Comparison of ENCODE assay signal across 18 cellular contexts in the genomic region with DNA sequence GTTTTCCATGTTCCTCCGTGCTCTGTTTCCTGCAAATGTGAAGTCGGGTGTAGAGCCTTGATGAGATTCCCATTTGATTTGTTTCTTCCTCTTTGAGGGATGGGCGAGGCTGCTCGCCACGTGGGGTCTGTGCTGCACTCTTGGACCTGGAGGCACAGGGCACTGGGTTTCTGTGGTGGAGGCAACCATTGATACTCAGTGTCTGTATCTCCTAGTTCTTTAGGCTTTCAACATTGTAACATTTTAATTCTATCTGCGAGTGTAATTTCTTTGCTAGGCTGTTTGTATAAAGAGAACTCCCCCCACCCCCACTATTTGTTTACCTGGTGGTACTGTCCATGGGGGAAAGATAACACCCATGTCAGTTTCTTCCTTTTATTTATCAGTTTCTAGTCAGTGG. TPM values are rescaled to one million over a fixed set of nuclear protein-coding genes. Genes with fewer than 3 reads are reported as not detected.
A peak's percentile ranks its signal among the peaks of the same experiment; 100 is the strongest.
DNase-seq lines count a peak whose midpoint lies in the region; ATAC-seq, FAIRE-seq and TF ChIP-seq lines count a peak whose summit lies in the region.
"Had no signal": no experiment of that assay in that cellular context is flagged by ENCODE, and none has a peak within 500 bp of the region (broad histone marks: within the 10 kb centered on the region; RNA-seq: fewer than 3 reads in every experiment).

No MANE protein-coding gene starts in this region.

- POLR2A ChIA-PET in K562 (lab: Yijun Ruan, JAX), result no interaction called here

- H3K27ac Mint-ChIP-seq in stimulated activated naive B cell treated with anti-CD40 and anti-IgM and Interleukin-4, amounts not matched to agents 10 μg/mL and 1 μg/mL and 100 μg/mL, for 72 hours, result peak overlapping the region; percentile 78
- H3K27ac Mint-ChIP-seq: HFFc6 had no signal

- H3K9me1 ChIP-seq in K562 (ENCODE audit: control insufficient read depth, insufficient read depth, low read length), result no peaks in the 10 kb centered on the region

- no peaks in the 10 kb centered on the region for H3K27me3 Mint-ChIP-seq in stimulated activated naive B cell treated with anti-CD40 and anti-IgM and Interleukin-4, amounts not matched to agents 10 μg/mL and 1 μg/mL and 100 μg/mL, for 72 hours
- H3K27me3 Mint-ChIP-seq: IgD-negative memory B cell had no signal

- FAIRE-seq in K562 (lab: Jason Lieb, UNC), result no peak
- FAIRE-seq: A549 had no signal

- DNase-seq in K562 (ENCODE audit: extremely low read depth in 1 of 4, low spot score in 3 of 4) (no peak), dedifferentiated amniotic fluid mesenchymal stem cell (ENCODE audit: extremely low spot score) (no peak), NCI-H510A (lab: John Stamatoyannopoulos, UW) (no peak), NCI-H187 treated with DMSO at 0.1 percent for 48 hours (lab: John Stamatoyannopoulos, UW) (no peak)
- no peak for DNase-seq in stimulated activated naive B cell treated with anti-CD40 and anti-IgM and Interleukin-4, amounts not matched to agents 10 μg/mL and 1 μg/mL and 100 μg/mL, for 72 hours
- DNase-seq: C1 segment of cervical spinal cord, DMS79 treated with DMSO at 0.1 percent for 48 hours, HFFc6, NCI-H1092 treated with DMSO at 0.1 percent for 48 hours, NCI-H146, NCI-H2081 treated with DMSO at 0.1 percent for 48 hours, NCI-H774, PC-9 had no signal

- intact Hi-C loops in K562 (cut with micrococcal nuclease), result no loop called here

- peaks cover 0 to 72% (median 30%) of the 10 kb centered on the region in 11 experiments; a peak in 16 of 22 replicates for H4K20me1 ChIP-seq in BLaER1 treated with 17β-estradiol and CSF1 and Interleukin-3, amounts not matched to agents 10 nM and 100 nM
- no peaks in the 10 kb centered on the region for H4K20me1 ChIP-seq in K562 (replicated peaks; ENCODE audit: control insufficient read depth, insufficient read depth, low read length)

- H3K9ac ChIP-seq in BLaER1 treated with 17β-estradiol and CSF1 and Interleukin-3, amounts not matched to agents 10 nM and 100 nM, result peak overlapping the region in 7 of 11 experiments; percentile 60 to 83 (median 80); a peak in 14 of 22 replicates
- H3K9ac ChIP-seq in K562 (ENCODE audit: insufficient read depth in 1 of 2, low read depth in 2 of 2, low read length in 2 of 2), result peak overlapping the region in 1 of 2 experiments; percentile 1; a peak in 1 of 4 replicates

- no peak for TF ChIP-seq RAD21 in K562 (CRISPR knock-in tag; conservative IDR thresholded peaks at IDR 0.05 in 1 of 2, IDR thresholded peaks at IDR 0.05 in 1 of 2)

- H3K27ac ChIP-seq in BLaER1 treated with 17β-estradiol and CSF1 and Interleukin-3, amounts not matched to agents 10 nM and 100 nM, result peak overlapping the region in 9 of 11 experiments; percentile 15 to 93 (median 82); a peak in 17 of 22 replicates
- H3K27ac ChIP-seq in KOPT-K1 (ENCODE audit: low read depth, low read length, poor library complexity, severe bottlenecking) (peak overlapping the region; percentile 58), K562 (ENCODE audit: extremely low read depth, low read depth, low read length) (0 out of 3 replicates have a peak overlapping the region, but pooled peaks have one; percentile 5)
- H3K27ac ChIP-seq: HL-60, PC-9 had no signal

- H2AFZ ChIP-seq in K562 (ENCODE audit: low read depth, low read length), result no peak overlapping the region
- H2AFZ ChIP-seq: PC-9 had no signal

- H3K4me1 Mint-ChIP-seq in stimulated activated naive B cell treated with anti-CD40 and anti-IgM and Interleukin-4, amounts not matched to agents 10 μg/mL and 1 μg/mL and 100 μg/mL, for 72 hours, result peaks cover 69 to 95% of the 10 kb centered on the region in 2 donors

- no peaks in the 10 kb centered on the region for H3K9me3 Mint-ChIP-seq in stimulated activated naive B cell treated with anti-CD40 and anti-IgM and Interleukin-4, amounts not matched to agents 10 μg/mL and 1 μg/mL and 100 μg/mL, for 72 hours
- H3K9me3 Mint-ChIP-seq: HFFc6, IgD-negative memory B cell had no signal

- peaks cover 94% of the 10 kb centered on the region for H3K79me2 ChIP-seq in K562 (ENCODE audit: control insufficient read depth, insufficient read depth, low read length)

- ATAC-seq in K562, result no peak
- no peak for ATAC-seq in stimulated activated naive B cell treated with anti-CD40 and anti-IgM and Interleukin-4, amounts not matched to agents 10 μg/mL and 1 μg/mL and 100 μg/mL, for 72 hours (replicated peaks)

- TF ChIP-seq EP300 in K562 (IDR thresholded peaks at IDR 0.05; ENCODE audit: low read length), result no peak; the same call in 1 of the 2 replicates

- H3K27me3 ChIP-seq in BLaER1 treated with 17β-estradiol and CSF1 and Interleukin-3, amounts not matched to agents 10 nM and 100 nM, result no peaks in the 10 kb centered on the region
- H3K27me3 ChIP-seq in K562 (ENCODE audit: control insufficient read depth in 2 of 2, insufficient read depth in 2 of 2, low read length in 2 of 2), result no peaks in the 10 kb centered on the region

- no peaks in the 10 kb centered on the region for H3K9me3 ChIP-seq in BLaER1 treated with 17β-estradiol and CSF1 and Interleukin-3, amounts not matched to agents 10 nM and 100 nM (replicated peaks in 1 of 11)
- no peaks in the 10 kb centered on the region for H3K9me3 ChIP-seq in KOPT-K1 (ENCODE audit: insufficient read depth, low read length, poor library complexity, severe bottlenecking)
- H3K9me3 ChIP-seq in K562 (replicated peaks; ENCODE audit: control insufficient read depth, insufficient read depth, low read depth, low read length), result no peaks in the 10 kb centered on the region
- H3K9me3 ChIP-seq: A549 had no signal

- H3K4me1 ChIP-seq in BLaER1 treated with 17β-estradiol and CSF1 and Interleukin-3, amounts not matched to agents 10 nM and 100 nM, result peaks cover 94 to 100% (median 100%) of the 10 kb centered on the region in 10 experiments
- H3K4me1 ChIP-seq in K562 (replicated peaks in 1 of 2; ENCODE audit: control insufficient read depth in 2 of 2, insufficient read depth in 2 of 2, low read length in 2 of 2), result peaks cover 40 to 58% of the 10 kb centered on the region in 2 experiments

- WGBS in K562 (ENCODE audit: insufficient coverage, low coverage, missing lambda C conversion rate), result 39% methylated on average over 6 of the region's 6 CpGs

- no peak for TF ChIP-seq POLR2A in K562 (conservative IDR thresholded peaks at IDR 0.05)

- CTCF ChIA-PET in K562 (lab: Yijun Ruan, JAX; ENCODE audit: low intra/inter-chr PET ratio), result no interaction called here

- no peak overlapping the region for H3K4me3 Mint-ChIP-seq in stimulated activated naive B cell treated with anti-CD40 and anti-IgM and Interleukin-4, amounts not matched to agents 10 μg/mL and 1 μg/mL and 100 μg/mL, for 72 hours
- H3K4me3 Mint-ChIP-seq: HFFc6, IgD-negative memory B cell had no signal

- no TSS peak for BruUV-seq in K562 (replicated peaks; lab: Mats Ljungman, UMichigan)

- in situ Hi-C loops in K562 (cut with MboI), result no loop called here

- peak overlapping the region; percentile 77 to 99 (median 94) for H3K4me2 ChIP-seq in BLaER1 treated with 17β-estradiol and CSF1 and Interleukin-3, amounts not matched to agents 10 nM and 100 nM
- H3K4me2 ChIP-seq in K562 (ENCODE audit: insufficient read depth, low read length), result peak overlapping the region; percentile 34; the same call in 1 of the 2 replicates
- H3K4me2 ChIP-seq: A549, PC-9 had no signal

- TF ChIP-seq CTCF in K562 (IDR thresholded peaks at IDR 0.05 in 2 of 3, conservative IDR thresholded peaks at IDR 0.05 in 1 of 3; ENCODE audit: insufficient read depth in 2 of 3, low read depth in 1 of 3, low read length in 3 of 3), result no peak

- peaks cover 24 to 57% of the 10 kb centered on the region in 2 donors for H3K36me3 Mint-ChIP-seq in stimulated activated naive B cell treated with anti-CD40 and anti-IgM and Interleukin-4, amounts not matched to agents 10 μg/mL and 1 μg/mL and 100 μg/mL, for 72 hours

- peaks cover 0 to 42% (median 0%) of the 10 kb centered on the region in 11 experiments; a peak in 5 of 22 replicates for H3K36me3 ChIP-seq in BLaER1 treated with 17β-estradiol and CSF1 and Interleukin-3, amounts not matched to agents 10 nM and 100 nM
- peaks cover 65% of the 10 kb centered on the region for H3K36me3 ChIP-seq in KOPT-K1 (ENCODE audit: insufficient read depth, low read length)
- H3K36me3 ChIP-seq in K562 (ENCODE audit: control insufficient read depth, insufficient read depth, low read length), result peaks cover 47% of the 10 kb centered on the region

- H3K4me3 ChIP-seq in BLaER1 treated with 17β-estradiol and CSF1 and Interleukin-3, amounts not matched to agents 10 nM and 100 nM, result peak overlapping the region in 2 of 10 experiments; percentile 20 to 66; a peak in 2 of 20 replicates
- no peak overlapping the region for H3K4me3 ChIP-seq in K562
- H3K4me3 ChIP-seq: A549, PC-9 had no signal

TF ChIP-seq in K562, 482 proteins besides CTCF, POLR2A, EP300 and RAD21 (continues in another document):
- TF ChIP-seq TAL1 (IDR thresholded peaks at IDR 0.05), result 0 out of 2 replicates have a peak, but pooled peaks have one; percentile 15

RNA-seq across cellular contexts. Expression of a gene that starts 52.3 kb away (rescaled TPM):
- 96.1 and 131 TPM in 2 replicates for total RNA-seq in K562 (2011; cell fraction: chromatin; rRNA removed; ENCODE audit: low replicate concordance)
- total RNA-seq in K562 (2011; cell fraction: nucleolus; rRNA removed), result 139 and 145 TPM in 2 replicates
- total RNA-seq in K562 (2011; cell fraction: nucleoplasm; rRNA removed), result 159 and 198 TPM in 2 replicates
- total RNA-seq in K562 (2014; rRNA removed) (51.9 and 66.5 TPM in 2 replicates), K562 (2014; rRNA removed; fragmentation: Illumina TruSeq; extraction: Trizol) (33.3 and 34.6 TPM in 2 replicates), K562 (2015; rRNA removed; fragmentation: Illumina TruSeq; extraction: Trizol) (54.6 and 56.7 TPM in 2 replicates), K562 (2021) (98.2 and 106 TPM in 2 replicates)
- polyA plus RNA-seq in K562 (2011; rRNA removed) (37.2 and 41.8 TPM in 2 replicates), K562 (2014; fragmentation: Illumina TruSeq; extraction: Trizol) (58.5 and 67.9 TPM in 2 replicates), K562 (2014; fragmentation: Nextera tagmentation; extraction: Ambion mirVana) (1 to 10 TPM; 1.6 to 1.8 TPM), K562 (2014; rRNA removed) (66.9 and 67.9 TPM in 2 replicates)
- 53.2 and 59.2 TPM in 2 replicates for polyA plus RNA-seq in K562 (2011; cell fraction: cytosol; rRNA removed)
- 54.3 and 75.7 TPM in 2 replicates for polyA plus RNA-seq in K562 (2011; cell fraction: nucleus; rRNA removed)
- 75.0 and 88.5 TPM in 2 replicates for polyA plus RNA-seq in K562 (2012)
- polyA minus RNA-seq in K562 (2011; rRNA and poly(A)+ RNA removed), result 34.0 and 50.2 TPM in 2 replicates
- polyA minus RNA-seq in K562 (2011; cell fraction: cytosol; rRNA and poly(A)+ RNA removed), result 40.9 and 44.3 TPM in 2 replicates
- 25.2 and 30.3 TPM in 2 replicates for polyA minus RNA-seq in K562 (2011; cell fraction: nucleus; rRNA and poly(A)+ RNA removed)

Comparison
In these comparisons a context has a peak if more than half of its experiments do, and no peak if none do; other contexts are left out.
1. H3K27ac ChIP-seq: peak in every context shown above with its lines; median percentile 82 in BLaER1 treated with 17β-estradiol and CSF1 and Interleukin-3, amounts not matched to agents 10 nM and 100 nM; 58 in KOPT-K1; 5 in K562.